In genomic region chr18:9334351-9335254, GRCh38 we compare ENCODE assay signal across 8 cellular contexts. TPM values are rescaled to one million over a fixed set of nuclear protein-coding genes. Genes with fewer than 3 reads are reported as not detected.
DNase-seq lines count a peak whose midpoint lies in the region; ATAC-seq and TF ChIP-seq lines count a peak whose summit lies in the region.

TSS of gene TWSG1 (plus strand) at chr18:9334773. CDS start at chr18:9337230, 2,457 bp downstream.

- TF ChIP-seq RAD21 in IMR-90 (IDR thresholded peaks at IDR 0.05; ENCODE audit: low read length) = no peak

- H3K4ac ChIP-seq in IMR-90 (ENCODE audit: low read depth, low read length) = peak within 1 kb of the TSS; percentile 93

- H3K4me1 ChIP-seq in IMR-90 (ENCODE audit: control insufficient read depth, insufficient read depth, low read length) = peaks cover 6% of the 10 kb centered on the region
- H3K4me1 ChIP-seq in esophagus squamous epithelium = peaks cover 3 to 27% (median 8%) of the 10 kb centered on the region in 3 donors

- peak within 1 kb of the TSS; percentile 61 for H4K91ac ChIP-seq in IMR-90 (ENCODE audit: insufficient read depth, low read depth, low read length)

- DNase-seq in DMS53 (lab: John Stamatoyannopoulos, UW) (peak; percentile 97), IMR-90 (peak; percentile 93), esophagus squamous epithelium (lab: John Stamatoyannopoulos, UW) (peak; percentile 65), myocyte (ENCODE audit: low read depth) (peak; percentile 95)
- peak; percentile 92 to 93 for DNase-seq in activated T-cell treated with anti-CD3 and anti-CD28 coated beads, Interleukin-2, amount 50 U/mL, for 48 hours
- peak; percentile 86 to 90 for DNase-seq in stimulated activated CD8-positive, alpha-beta memory T cell treated with anti-CD3 and anti-CD28 coated beads, Interleukin-7, amount 100 ng/mL, for 48 hours (ENCODE audit: extremely low read depth in 1 of 2, low read depth in 1 of 2)

- H4K20me1 ChIP-seq in IMR-90 (ENCODE audit: insufficient read depth, low read length) = peaks cover 13% of the 10 kb centered on the region; the same call in 1 of the 2 replicates

- H2AK9ac ChIP-seq in IMR-90 (replicated peaks; ENCODE audit: low read depth, low read length, poor library complexity) = peak within 1 kb of the TSS; percentile 90

- H3K9ac ChIP-seq in IMR-90 (ENCODE audit: low read depth, low read length) = peak within 1 kb of the TSS; percentile 99

- CTCF ChIA-PET in IMR-90 (lab: Yijun Ruan, JAX) = interaction anchor here (0.6 to 1.3 kb wide), 5 partner anchors 30 to 261 kb away, joined by 3 to 5 read pairs (median 4); no protein-coding TSS in a partner anchor

- peak within 1 kb of the TSS; percentile 92 for H3K18ac ChIP-seq in IMR-90 (ENCODE audit: low read depth, low read length)

- H3K56ac ChIP-seq in IMR-90 (ENCODE audit: extremely low read depth, insufficient read depth, low read length) = peak within 1 kb of the TSS; percentile 84

- H3K14ac ChIP-seq in IMR-90 (replicated peaks; ENCODE audit: low read depth, low read length) = peak within 1 kb of the TSS; percentile 96

- peak within 1 kb of the TSS; percentile 94 for H2AFZ ChIP-seq in IMR-90 (replicated peaks; ENCODE audit: low read length, poor library complexity)

- H3K27ac ChIP-seq in IMR-90 (ENCODE audit: insufficient read depth, low read length) (peak within 1 kb of the TSS; percentile 91), esophagus squamous epithelium (peak within 1 kb of the TSS; percentile 87 to 93 (median 90))

- dilution Hi-C loops in IMR-90 (cut with HindIII; ENCODE audit: low sequenced_read_pairs, unreplicated experiment) = no loop called here

- WGBS in IMR-90 (ENCODE audit: extremely low coverage in 2 of 2, insufficient read length in 1 of 2), 2 experiments = 1% methylated on average over 28 of the region's 104 CpGs; no CpG with 5 or more reads in 1 of the 2 experiments
- 3% methylated on average over 7 of the region's 104 CpGs; no CpG with 5 or more reads in 1 of the 2 donors for WGBS in esophagus squamous epithelium, 2 donors

- H2AK5ac ChIP-seq in IMR-90 (ENCODE audit: low read depth, low read length) = peak within 1 kb of the TSS; percentile 75; the same call in 1 of the 2 replicates

- peak within 1 kb of the TSS; percentile 87 for H2BK120ac ChIP-seq in IMR-90 (ENCODE audit: low read depth, low read length)

- ATAC-seq in GM21528 (IDR thresholded peaks at IDR 0.05; ENCODE audit: low FRiP score, unreplicated experiment) = peak; percentile 84
- peak; percentile 89 for ATAC-seq in IMR-90 (ENCODE audit: low read depth)

- peak within 1 kb of the TSS; percentile 92 for H2BK5ac ChIP-seq in IMR-90 (ENCODE audit: low read depth, low read length, poor library complexity, severe bottlenecking)

- H4K5ac ChIP-seq in IMR-90 (ENCODE audit: low read depth, low read length) = peak within 1 kb of the TSS; percentile 76

- peak within 1 kb of the TSS; percentile 99 for H3K23ac ChIP-seq in IMR-90 (ENCODE audit: low read depth, low read length)

- intact Hi-C loops in IMR-90 (cut with micrococcal nuclease) (loop anchor here (1.0 to 5.0 kb wide), 5 partner anchors 42 to 262 kb away; partner anchors contain the start of genes ANKRD12 and RALBP1), esophagus squamous epithelium (cut with DNase I) (no loop called here)

- peak within 1 kb of the TSS; percentile 55 to 82 for H4K8ac ChIP-seq in IMR-90 (ENCODE audit: low read depth in 2 of 2, low read length in 2 of 2)

- peaks cover 2% of the 10 kb centered on the region; the same call in 1 of the 2 replicates for H3K9me1 ChIP-seq in IMR-90 (ENCODE audit: insufficient read depth, low read length)

- BruUV-seq in IMR-90 (replicated peaks; lab: Mats Ljungman, UMichigan) = no TSS peak

- H3K9me3 ChIP-seq in IMR-90 (ENCODE audit: control insufficient read depth, insufficient read depth, low read length) (no peaks in the 10 kb centered on the region), esophagus squamous epithelium (no peaks in the 10 kb centered on the region)

- H3K4me3 ChIP-seq in IMR-90 (ENCODE audit: insufficient read depth, low read depth, low read length) (peak within 1 kb of the TSS; percentile 89), esophagus squamous epithelium (peak within 1 kb of the TSS; percentile 77 to 86 (median 84))

- no peak; the same call in 1 of the 2 replicates for TF ChIP-seq POLR2A in IMR-90 (IDR thresholded peaks at IDR 0.05; ENCODE audit: low read depth, low read length)
- TF ChIP-seq POLR2A in esophagus squamous epithelium (IDR thresholded peaks at IDR 0.05) = peak in 2 of 4 donors; percentile 66 to 70

- H3K36me3 ChIP-seq in IMR-90 (ENCODE audit: control insufficient read depth, insufficient read depth, low read length) (peaks cover 16% of the 10 kb centered on the region), esophagus squamous epithelium (peaks cover 0 to 21% (median 0%) of the 10 kb centered on the region in 3 donors)

- TF ChIP-seq CTCF in IMR-90 (conservative IDR thresholded peaks at IDR 0.05; ENCODE audit: low read depth, low read length) (peak; percentile 47), esophagus squamous epithelium (IDR thresholded peaks at IDR 0.05) (peak in 4 of 6 experiments; percentile 9 to 41 (median 34))

- in situ Hi-C loops in IMR-90 (cut with MboI; ENCODE audit: low sequenced_read_pairs) = loop anchor here (10.0 kb wide), 1 partner anchor 260 kb away; no protein-coding TSS in a partner anchor

- peak within 1 kb of the TSS; percentile 71; the same call in 2 of the 3 replicates for H2BK15ac ChIP-seq in IMR-90 (ENCODE audit: low read depth, low read length)

- peak within 1 kb of the TSS; percentile 63; the same call in 1 of the 2 replicates for H2BK20ac ChIP-seq in IMR-90 (ENCODE audit: low read depth, low read length)

- no peaks in the 10 kb centered on the region for H3K27me3 ChIP-seq in IMR-90 (ENCODE audit: control insufficient read depth, insufficient read depth, low read length)
- H3K27me3 ChIP-seq in esophagus squamous epithelium = no peaks in the 10 kb centered on the region

- H3K79me1 ChIP-seq in IMR-90 (ENCODE audit: low read depth in 1 of 2, low read length in 2 of 2) = peaks cover 10 to 48% of the 10 kb centered on the region in 2 experiments; a peak in 3 of 4 replicates

- peak within 1 kb of the TSS; percentile 95 for H3K4me2 ChIP-seq in IMR-90 (ENCODE audit: low read depth, low read length)

- POLR2A ChIA-PET in IMR-90 (lab: Charles Lee; ENCODE audit: unreplicated experiment) = interaction anchor here (0.6 to 0.7 kb wide), 2 partner anchors 14 to 156 kb away, joined by 3 read pairs; no protein-coding TSS in a partner anchor

TF ChIP-seq in IMR-90, 13 proteins besides CTCF, POLR2A, EP300 and RAD21 (continues in another document):
- no peak for TF ChIP-seq RCOR1 (IDR thresholded peaks at IDR 0.05; ENCODE audit: insufficient replicate concordance, low read length)
- TF ChIP-seq, protein P1, sequence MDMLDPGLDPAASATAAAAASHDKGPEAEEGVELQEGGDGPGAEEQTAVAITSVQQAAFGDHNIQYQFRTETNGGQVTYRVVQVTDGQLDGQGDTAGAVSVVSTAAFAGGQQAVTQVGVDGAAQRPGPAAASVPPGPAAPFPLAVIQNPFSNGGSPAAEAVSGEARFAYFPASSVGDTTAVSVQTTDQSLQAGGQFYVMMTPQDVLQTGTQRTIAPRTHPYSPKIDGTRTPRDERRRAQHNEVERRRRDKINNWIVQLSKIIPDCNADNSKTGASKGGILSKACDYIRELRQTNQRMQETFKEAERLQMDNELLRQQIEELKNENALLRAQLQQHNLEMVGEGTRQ (IDR thresholded peaks at IDR 0.05; ENCODE audit: low read depth, low read length) = no peak
- no peak for TF ChIP-seq MAFK (IDR thresholded peaks at IDR 0.05; ENCODE audit: low read depth, low read length)
- no peak for TF ChIP-seq ELK1 (IDR thresholded peaks at IDR 0.05; ENCODE audit: borderline replicate concordance, low read depth, low read length)
- no peak for TF ChIP-seq CHD1 (IDR thresholded peaks at IDR 0.05; ENCODE audit: low read depth, low read length)

TF ChIP-seq in PFSK-1, 5 proteins besides CTCF, POLR2A, EP300 and RAD21:
- TF ChIP-seq SIN3A (IDR thresholded peaks at IDR 0.05; ENCODE audit: borderline replicate concordance, insufficient read depth, low read length) = peak; percentile 65; the same call in 1 of the 2 replicates
- no peak for TF ChIP-seq REST (IDR thresholded peaks at IDR 0.05; ENCODE audit: insufficient read depth in 1 of 2, low read depth in 2 of 2, low read length in 2 of 2)
- TF ChIP-seq FOXP2 (optimal IDR thresholded peaks at IDR 0.05; ENCODE audit: borderline replicate concordance, extremely low read depth, extremely low read length, insufficient read depth) = peak; percentile 19
- no peak for TF ChIP-seq POLR2AphosphoS5 (IDR thresholded peaks at IDR 0.05; ENCODE audit: low read depth, low read length)
- TF ChIP-seq TAF1 (IDR thresholded peaks at IDR 0.05; ENCODE audit: borderline replicate concordance, insufficient read depth, low read length) = no peak

RNA-seq across cellular contexts. Expression of gene TWSG1, which starts in this region (rescaled TPM):
- total RNA-seq in IMR-90 (2012; rRNA removed) (115 and 151 TPM in 2 replicates), esophagus squamous epithelium (10 to 100 TPM; 10.7 to 45.2 (median 22.6) TPM), myocyte (52.3 and 84.2 TPM in 2 replicates)
- polyA plus RNA-seq in IMR-90 (2012; rRNA removed) = 69.4 and 80.4 TPM in 2 replicates
- polyA plus RNA-seq in IMR-90 (2012; cell fraction: cytosol; rRNA removed) = 40.7 and 86.9 TPM in 2 replicates
- polyA plus RNA-seq in IMR-90 (2012; cell fraction: nucleus; rRNA removed; ENCODE audit: low replicate concordance) = 10.9 and 32.1 TPM in 2 replicates
- polyA plus RNA-seq in PFSK-1 (2012; ENCODE audit: insufficient read length, low read depth) = 4.8 TPM
- 30.0 TPM for polyA plus RNA-seq in myocyte (2012)

Comparison
In these comparisons a context has a peak if more than half of its experiments do, and no peak if none do; other contexts are left out.
1. Peak in every context shown above with its lines: DNase-seq, ATAC-seq, H3K4me3 ChIP-seq and H3K27ac ChIP-seq.